Comparison of ENCODE assay signal across 29 cellular contexts in genomic region chr4:22122062-22122461, GRCh38.
"Had no signal": no experiment of that assay in that cellular context is flagged by ENCODE, and none has a peak within 500 bp of the region (broad histone marks: within the 10 kb centered on the region; RNA-seq: fewer than 3 reads in every experiment).

No MANE protein-coding gene starts in this region.

- H3K4me3 Mint-ChIP-seq: activated B cell treated with CpG ODN at 0.5 μM for 24 hours; activated CD4-positive, alpha-beta memory T cell treated with anti-CD3 and anti-CD28 coated beads for 36 hours; activated CD4-positive, alpha-beta T cell treated with anti-CD3 and anti-CD28 coated beads, Interleukin-2, amount 10 ng/mL, durations not matched to agents 24 days and 14 days; activated naive CD8-positive, alpha-beta T cell treated with anti-CD3 and anti-CD28 coated beads for 36 hours; activated naive CD8-positive, alpha-beta T cell treated with anti-CD3 and anti-CD28 coated beads, Interleukin-2, amount 50 U/mL, for 24 hours; activated T-cell treated with anti-CD3 and anti-CD28 coated beads, Interleukin-2, amount 50 U/mL, for 4 hours; activated T-helper 17 cell treated with anti-CD3 and anti-CD28 coated beads, Interleukin-2, amount 50 U/mL, for 72 hours; T-helper 17 cell; T-helper 2 cell treated with Interferon-gamma antibody and Interleukin-4, amounts not matched to agents 5 μg/mL and 100 μg/mL, for 36 hours had no signal

- H3K27me3 Mint-ChIP-seq: activated B cell treated with CpG ODN at 0.5 μM for 24 hours; activated CD4-positive, alpha-beta memory T cell treated with anti-CD3 and anti-CD28 coated beads for 36 hours; activated CD4-positive, alpha-beta T cell treated with anti-CD3 and anti-CD28 coated beads, Interleukin-2, amount 10 ng/mL, durations not matched to agents 24 days and 14 days; activated naive CD8-positive, alpha-beta T cell treated with anti-CD3 and anti-CD28 coated beads for 36 hours; activated naive CD8-positive, alpha-beta T cell treated with anti-CD3 and anti-CD28 coated beads, Interleukin-2, amount 50 U/mL, for 24 hours; activated T-helper 17 cell treated with anti-CD3 and anti-CD28 coated beads, Interleukin-2, amount 50 U/mL, for 72 hours; T-helper 17 cell had no signal

- H3K27me3 ChIP-seq: adrenal gland, body of pancreas, cardiac muscle cell, colonic mucosa had no signal

- DNase-seq: activated B cell treated with CpG ODN at 0.5 μM for 24 hours; activated CD4-positive, alpha-beta memory T cell treated with anti-CD3 and anti-CD28 coated beads for 36 hours; activated CD4-positive, alpha-beta T cell treated with anti-CD3 and anti-CD28 coated beads, Interleukin-2, amount 10 ng/mL, durations not matched to agents 24 days and 14 days; activated CD8-positive, alpha-beta memory T cell treated with anti-CD3 and anti-CD28 coated beads for 24 hours; activated effector memory CD4-positive, alpha-beta T cell treated with Interleukin-2 at 50 U/mL for 16 hours; activated gamma-delta T cell treated with Interleukin-2 at 50 U/mL for 16 hours; activated naive CD4-positive, alpha-beta T cell treated with anti-CD3 and anti-CD28 coated beads, Interleukin-2, amount 50 U/mL, for 16 hours; activated naive CD4-positive, alpha-beta T cell treated with Interleukin-2 at 50 U/mL for 16 hours; activated naive CD8-positive, alpha-beta T cell treated with anti-CD3 and anti-CD28 coated beads for 36 hours; activated naive CD8-positive, alpha-beta T cell treated with anti-CD3 and anti-CD28 coated beads, Interleukin-2, amount 50 U/mL, for 24 hours; activated T-cell treated with anti-CD3 and anti-CD28 coated beads, Interleukin-2, amount 50 U/mL, for 4 hours; adrenal gland; amygdala; aorta; body of pancreas; central memory CD4-positive, alpha-beta T cell; cerebellar nuclear complex; colonic mucosa; effector CD8-positive, alpha-beta T cell; foreskin fibroblast; T-helper 1 cell; T-helper 17 cell; T1000; WERI-Rb-1 had no signal

- H3K4me1 ChIP-seq: adrenal gland, body of pancreas, colonic mucosa had no signal

- H3K36me3 Mint-ChIP-seq: activated CD4-positive, alpha-beta memory T cell treated with anti-CD3 and anti-CD28 coated beads for 36 hours had no signal

- H3K4me3 ChIP-seq: adrenal gland, body of pancreas, cardiac muscle cell, colonic mucosa had no signal

- H3K27ac Mint-ChIP-seq: activated B cell treated with CpG ODN at 0.5 μM for 24 hours; activated CD4-positive, alpha-beta memory T cell treated with anti-CD3 and anti-CD28 coated beads for 36 hours; activated CD4-positive, alpha-beta T cell treated with anti-CD3 and anti-CD28 coated beads, Interleukin-2, amount 10 ng/mL, durations not matched to agents 24 days and 14 days; activated naive CD8-positive, alpha-beta T cell treated with anti-CD3 and anti-CD28 coated beads for 36 hours; activated naive CD8-positive, alpha-beta T cell treated with anti-CD3 and anti-CD28 coated beads, Interleukin-2, amount 50 U/mL, for 24 hours; activated T-helper 17 cell treated with anti-CD3 and anti-CD28 coated beads, Interleukin-2, amount 50 U/mL, for 72 hours; T-helper 17 cell; T-helper 2 cell treated with Interferon-gamma antibody and Interleukin-4, amounts not matched to agents 5 μg/mL and 100 μg/mL, for 36 hours had no signal

- H3K9me3 ChIP-seq: adrenal gland, colonic mucosa had no signal

- H3K4me1 Mint-ChIP-seq: activated B cell treated with CpG ODN at 0.5 μM for 24 hours; activated CD4-positive, alpha-beta T cell treated with anti-CD3 and anti-CD28 coated beads, Interleukin-2, amount 10 ng/mL, durations not matched to agents 24 days and 14 days; activated naive CD8-positive, alpha-beta T cell treated with anti-CD3 and anti-CD28 coated beads for 36 hours; activated naive CD8-positive, alpha-beta T cell treated with anti-CD3 and anti-CD28 coated beads, Interleukin-2, amount 50 U/mL, for 24 hours; activated T-helper 17 cell treated with anti-CD3 and anti-CD28 coated beads, Interleukin-2, amount 50 U/mL, for 72 hours; T-helper 17 cell had no signal

- H3K27ac ChIP-seq: adrenal gland, body of pancreas, cardiac muscle cell, colonic mucosa, WERI-Rb-1 had no signal

- H3K36me3 ChIP-seq: adrenal gland, cardiac muscle cell, colonic mucosa, WERI-Rb-1 had no signal

- ATAC-seq: activated CD4-positive, CD25-positive, alpha-beta regulatory T cell treated with anti-CD3 and anti-CD28 coated beads, Interleukin-2, amount 50 U/mL, for 24 hours; activated naive CD8-positive, alpha-beta T cell treated with anti-CD3 and anti-CD28 coated beads, Interleukin-2, amount 50 U/mL, for 24 hours; activated T-cell treated with anti-CD3 and anti-CD28 coated beads, Interleukin-2, amount 50 U/mL, for 4 hours; activated T-helper 17 cell treated with anti-CD3 and anti-CD28 coated beads, Interleukin-2, amount 50 U/mL, for 72 hours; body of pancreas; esophagus mucosa; T-helper 17 cell had no signal
